32 cellular contexts compared by ENCODE assay signal in genomic region chr12:12549426-12549825, GRCh38.
"Had no signal": no experiment of that assay in that cellular context is flagged by ENCODE, and none has a peak within 500 bp of the region (broad histone marks: within the 10 kb centered on the region; RNA-seq: fewer than 3 reads in every experiment).

No MANE protein-coding gene starts in this region.

- H3K4me3 Mint-ChIP-seq: activated CD4-positive, alpha-beta T cell treated with anti-CD3 and anti-CD28 coated beads, Interleukin-2, amount 10 ng/mL, durations not matched to agents 24 days and 14 days; activated CD8-positive, alpha-beta T cell treated with anti-CD3 and anti-CD28 coated beads for 36 hours; activated naive CD4-positive, alpha-beta T cell treated with anti-CD3 and anti-CD28 coated beads, Interleukin-2, amount 10 ng/mL, durations not matched to agents 7 days and 5 days; activated naive CD8-positive, alpha-beta T cell; activated naive CD8-positive, alpha-beta T cell treated with anti-CD3 and anti-CD28 coated beads, Interleukin-2, amount 50 U/mL, for 24 hours; activated T-cell treated with anti-CD3 and anti-CD28 coated beads, Interleukin-2, amount 50 U/mL, for 4 hours; activated T-helper 1 cell treated with anti-CD3 and anti-CD28 coated beads, Interleukin-12 subunit alpha, Interleukin-12 subunit beta, Interleukin-2, Interleukin-4 antibody, amounts not matched to agents 30 ng/mL and 10 ng/mL and 1 ng/mL, durations not matched to agents 14 hours and 24 hours and 36 hours; T-cell had no signal

- H3K9me3 Mint-ChIP-seq: activated CD4-positive, alpha-beta T cell treated with anti-CD3 and anti-CD28 coated beads, Interleukin-2, amount 10 ng/mL, durations not matched to agents 24 days and 14 days; activated CD8-positive, alpha-beta T cell treated with anti-CD3 and anti-CD28 coated beads for 36 hours; activated naive CD4-positive, alpha-beta T cell treated with anti-CD3 and anti-CD28 coated beads, Interleukin-2, amount 10 ng/mL, durations not matched to agents 7 days and 5 days; activated naive CD8-positive, alpha-beta T cell treated with anti-CD3 and anti-CD28 coated beads, Interleukin-2, amount 50 U/mL, for 24 hours; activated T-cell treated with anti-CD3 and anti-CD28 coated beads, Interleukin-2, amount 50 U/mL, for 4 hours; activated T-helper 1 cell treated with anti-CD3 and anti-CD28 coated beads, Interleukin-12 subunit alpha, Interleukin-12 subunit beta, Interleukin-2, Interleukin-4 antibody, amounts not matched to agents 30 ng/mL and 10 ng/mL and 1 ng/mL, durations not matched to agents 14 hours and 24 hours and 36 hours; T-cell had no signal

- H3K4me1 ChIP-seq: SJSA1 had no signal

- H3K9ac ChIP-seq: SK-N-SH had no signal

- H3K9me3 ChIP-seq: MG63, Peyer's patch, SJSA1, SK-N-SH had no signal

- H3K4me2 ChIP-seq: SK-N-SH had no signal

- H3K27me3 Mint-ChIP-seq: activated CD4-positive, alpha-beta T cell treated with anti-CD3 and anti-CD28 coated beads, Interleukin-2, amount 10 ng/mL, durations not matched to agents 24 days and 14 days; activated CD8-positive, alpha-beta T cell treated with anti-CD3 and anti-CD28 coated beads for 36 hours; activated naive CD4-positive, alpha-beta T cell treated with anti-CD3 and anti-CD28 coated beads, Interleukin-2, amount 10 ng/mL, durations not matched to agents 7 days and 5 days; activated naive CD8-positive, alpha-beta T cell; activated naive CD8-positive, alpha-beta T cell treated with anti-CD3 and anti-CD28 coated beads, Interleukin-2, amount 50 U/mL, for 24 hours; T-cell had no signal

- DNase-seq: activated CD4-positive, alpha-beta T cell treated with anti-CD3 and anti-CD28 coated beads, Interleukin-2, amount 10 ng/mL, durations not matched to agents 24 days and 14 days; activated CD4-positive, alpha-beta T cell treated with anti-CD3 and anti-CD28 coated beads, Interleukin-2, amount 50 U/mL, for 4 hours; activated CD8-positive, alpha-beta T cell treated with anti-CD3 and anti-CD28 coated beads for 36 hours; activated effector memory CD4-positive, alpha-beta T cell treated with Interleukin-2 at 50 U/mL for 16 hours; activated naive CD4-positive, alpha-beta T cell treated with anti-CD3 and anti-CD28 coated beads, Interleukin-2, amount 10 ng/mL, durations not matched to agents 7 days and 5 days; activated naive CD8-positive, alpha-beta T cell treated with anti-CD3 and anti-CD28 coated beads, Interleukin-2, amount 50 U/mL, for 24 hours; activated T-cell treated with anti-CD3 and anti-CD28 coated beads, Interleukin-2, amount 50 U/mL, for 4 hours; anterior cingulate cortex; brain microvascular endothelial cell; central memory CD4-positive, alpha-beta T cell; Kasumi-1; MG63; NCI-H1048; NCI-H1105 treated with DMSO at 0.1 percent for 48 hours; NCI-H1436; NCI-H1694; NCI-H1930; NCI-H2081 treated with DMSO at 0.1 percent for 48 hours; NCI-H345; NCI-H524 treated with DMSO at 0.1 percent for 48 hours; PC-3; Peyer's patch; RPMI8226; SHP77 treated with DMSO at 0.1 percent for 48 hours; T-cell; T-helper 2 cell; T-helper 9 cell; WERI-Rb-1 had no signal

- H3K27ac ChIP-seq: brain microvascular endothelial cell, Peyer's patch, SJSA1, WERI-Rb-1 had no signal

- H3K27me3 ChIP-seq: brain microvascular endothelial cell, MG63, Peyer's patch, SJSA1 had no signal

- H3K27ac Mint-ChIP-seq: activated CD4-positive, alpha-beta T cell treated with anti-CD3 and anti-CD28 coated beads, Interleukin-2, amount 10 ng/mL, durations not matched to agents 24 days and 14 days; activated CD8-positive, alpha-beta T cell treated with anti-CD3 and anti-CD28 coated beads for 36 hours; activated naive CD4-positive, alpha-beta T cell treated with anti-CD3 and anti-CD28 coated beads, Interleukin-2, amount 10 ng/mL, durations not matched to agents 7 days and 5 days; activated naive CD8-positive, alpha-beta T cell; activated naive CD8-positive, alpha-beta T cell treated with anti-CD3 and anti-CD28 coated beads, Interleukin-2, amount 50 U/mL, for 24 hours; activated T-helper 1 cell treated with anti-CD3 and anti-CD28 coated beads, Interleukin-12 subunit alpha, Interleukin-12 subunit beta, Interleukin-2, Interleukin-4 antibody, amounts not matched to agents 30 ng/mL and 10 ng/mL and 1 ng/mL, durations not matched to agents 14 hours and 24 hours and 36 hours had no signal

- ATAC-seq: activated CD8-positive, alpha-beta T cell treated with anti-CD3 and anti-CD28 coated beads for 36 hours; PC-3 had no signal
